2 cellular contexts compared by ENCODE assay signal in the genomic region with DNA sequence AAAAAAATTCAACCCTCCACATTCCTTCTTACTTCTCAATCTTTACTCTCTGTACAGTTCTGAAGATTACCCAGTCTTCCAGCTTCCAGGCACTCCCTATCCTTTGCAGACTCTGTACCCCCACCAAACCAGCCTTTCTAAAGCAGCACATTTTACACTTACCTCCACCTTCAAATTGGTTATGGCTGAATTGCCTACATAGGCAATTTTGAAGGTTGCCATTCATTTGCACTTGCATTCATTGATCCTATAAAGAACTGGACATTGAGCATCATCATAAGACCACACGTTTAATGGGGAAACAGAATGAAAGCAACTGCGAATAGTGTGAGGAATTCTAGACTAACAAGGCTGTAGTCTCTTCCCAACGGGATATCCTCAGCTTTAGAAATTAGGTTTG.
TF ChIP-seq lines count a peak whose summit lies in the region.

No MANE protein-coding gene starts in this region.

TF ChIP-seq in HepG2, 621 proteins besides CTCF, POLR2A, EP300 and RAD21 (continued from another document):
- TF ChIP-seq MAFF (IDR thresholded peaks at IDR 0.05; ENCODE audit: low read depth, low read length) = peak; percentile 59; the same call in 1 of the 2 replicates
- TF ChIP-seq BHLHE40 (IDR thresholded peaks at IDR 0.05; ENCODE audit: low read length) = no peak
- peak; percentile 67 to 82 for TF ChIP-seq MAFK (conservative IDR thresholded peaks at IDR 0.05 in 1 of 2, IDR thresholded peaks at IDR 0.05 in 1 of 2; ENCODE audit: low read length in 2 of 2)
- no peak for TF ChIP-seq HCFC1 (IDR thresholded peaks at IDR 0.05; ENCODE audit: low read depth, low read length)
- no peak for TF ChIP-seq ZBTB3 (CRISPR knock-in tag; IDR thresholded peaks at IDR 0.05; ENCODE audit: borderline replicate concordance, low read depth)

TF ChIP-seq in IMR-90, 13 proteins besides CTCF, POLR2A, EP300 and RAD21:
- TF ChIP-seq ELK1 (IDR thresholded peaks at IDR 0.05; ENCODE audit: borderline replicate concordance, low read depth, low read length) (no peak), MXI1 (IDR thresholded peaks at IDR 0.05; ENCODE audit: borderline replicate concordance, low read depth, low read length) (no peak), MAFK (IDR thresholded peaks at IDR 0.05; ENCODE audit: low read depth, low read length) (peak; percentile 54), FOS (IDR thresholded peaks at IDR 0.05; ENCODE audit: low read depth, low read length) (no peak), CHD1 (IDR thresholded peaks at IDR 0.05; ENCODE audit: low read depth, low read length) (no peak)
- TF ChIP-seq, protein P1, sequence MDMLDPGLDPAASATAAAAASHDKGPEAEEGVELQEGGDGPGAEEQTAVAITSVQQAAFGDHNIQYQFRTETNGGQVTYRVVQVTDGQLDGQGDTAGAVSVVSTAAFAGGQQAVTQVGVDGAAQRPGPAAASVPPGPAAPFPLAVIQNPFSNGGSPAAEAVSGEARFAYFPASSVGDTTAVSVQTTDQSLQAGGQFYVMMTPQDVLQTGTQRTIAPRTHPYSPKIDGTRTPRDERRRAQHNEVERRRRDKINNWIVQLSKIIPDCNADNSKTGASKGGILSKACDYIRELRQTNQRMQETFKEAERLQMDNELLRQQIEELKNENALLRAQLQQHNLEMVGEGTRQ (IDR thresholded peaks at IDR 0.05; ENCODE audit: low read depth, low read length) = no peak
